7 cellular contexts compared by ENCODE assay signal in the genomic region with DNA sequence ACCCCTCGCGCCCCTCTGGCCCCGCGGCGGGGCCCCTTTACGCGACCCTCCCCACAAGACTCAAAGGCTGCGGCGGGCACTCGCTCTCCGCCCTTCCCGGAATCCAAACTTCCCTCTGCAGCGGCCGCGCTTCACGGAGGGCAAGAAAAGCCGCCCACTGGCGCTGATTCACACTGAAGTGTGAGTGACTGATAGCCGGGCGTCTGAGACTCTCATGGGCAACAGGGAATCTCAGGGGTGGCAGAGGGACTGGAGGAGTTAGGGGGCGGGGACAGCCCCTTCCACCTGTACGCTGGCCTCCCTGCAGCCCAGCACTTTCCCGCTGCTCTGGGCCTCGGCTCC. TPM values are rescaled to one million over a fixed set of nuclear protein-coding genes. Genes with fewer than 3 reads are reported as not detected.
A peak's percentile ranks its signal among the peaks of the same experiment; 100 is the strongest.
DNase-seq lines count a peak whose midpoint lies in the region; ATAC-seq and TF ChIP-seq lines count a peak whose summit lies in the region.

No MANE protein-coding gene starts in this region.

- H3K4me1 Mint-ChIP-seq in HFFc6 (ENCODE audit: low read depth) (peaks cover 48% of the 10 kb centered on the region), type B pancreatic cell (ENCODE audit: unreplicated experiment) (no peaks in the 10 kb centered on the region)

- TF ChIP-seq CTCF in HFFc6 (IDR thresholded peaks at IDR 0.05) (no peak), type B pancreatic cell (conservative IDR thresholded peaks at IDR 0.05) (no peak)

- H3K27ac Mint-ChIP-seq in HFFc6 = peak overlapping the region; percentile 93
- no peak overlapping the region for H3K27ac Mint-ChIP-seq in type B pancreatic cell

- H3K9me3 Mint-ChIP-seq in HFFc6 (no peaks in the 10 kb centered on the region), type B pancreatic cell (no peaks in the 10 kb centered on the region)

- H3K36me3 Mint-ChIP-seq in HFFc6 (ENCODE audit: low read depth) = no peaks in the 10 kb centered on the region
- no peaks in the 10 kb centered on the region for H3K36me3 Mint-ChIP-seq in type B pancreatic cell

- no peak for ATAC-seq in GM19023 (IDR thresholded peaks at IDR 0.05; ENCODE audit: unreplicated experiment)

- H3K4me3 ChIP-seq in ectodermal cell (ENCODE audit: insufficient read depth, low read depth, low read length) (peak overlapping the region; percentile 32), mucosa of rectum (ENCODE audit: low read length in 2 of 2) (peak overlapping the region; percentile 58 to 75)

- WGBS in ectodermal cell, 2 experiments = 16% methylated on average over 24 of the region's 24 CpGs

- H3K4me3 Mint-ChIP-seq in HFFc6 = peak overlapping the region; percentile 88
- H3K4me3 Mint-ChIP-seq in type B pancreatic cell = peak overlapping the region; percentile 84

- H3K9ac ChIP-seq in mucosa of rectum (ENCODE audit: low read depth in 1 of 2, low read length in 2 of 2) = peak overlapping the region; percentile 76 to 79

- DNase-seq in HFFc6 = peak; percentile 63
- DNase-seq in UCSD-AML1 (lab: John Stamatoyannopoulos, UW; ENCODE audit: unreplicated experiment) = peak; percentile 60
- DNase-seq in type B pancreatic cell (ENCODE audit: extremely low spot score, unreplicated experiment) = no peak
- no peak for DNase-seq in DMS114 treated with DMSO at 0.1 percent for 48 hours (lab: John Stamatoyannopoulos, UW; ENCODE audit: unreplicated experiment)

- H3K27me3 ChIP-seq in ectodermal cell (ENCODE audit: control insufficient read depth, insufficient read depth, low read length, poor library complexity, severe bottlenecking) (peaks cover 34% of the 10 kb centered on the region), mucosa of rectum (ENCODE audit: control insufficient read depth in 2 of 2, insufficient read depth in 2 of 2, low read length in 2 of 2) (no peaks in the 10 kb centered on the region)

- H3K27ac ChIP-seq in ectodermal cell (ENCODE audit: insufficient read depth, low read depth, low read length, poor library complexity, severe bottlenecking) (no peak overlapping the region), mucosa of rectum (ENCODE audit: low read depth in 2 of 2, low read length in 2 of 2) (peak overlapping the region; percentile 79 to 90)

- H3K36me3 ChIP-seq in ectodermal cell (ENCODE audit: control insufficient read depth, insufficient read depth, low read length) = no peaks in the 10 kb centered on the region
- no peaks in the 10 kb centered on the region for H3K36me3 ChIP-seq in mucosa of rectum (ENCODE audit: control insufficient read depth in 2 of 2, insufficient read depth in 2 of 2, low read length in 2 of 2)

- H3K4me1 ChIP-seq in ectodermal cell (ENCODE audit: control insufficient read depth, insufficient read depth, low read length) = peaks cover 7% of the 10 kb centered on the region
- peaks cover 51 to 53% of the 10 kb centered on the region in 2 donors for H3K4me1 ChIP-seq in mucosa of rectum (ENCODE audit: control insufficient read depth in 2 of 2, insufficient read depth in 2 of 2, low read length in 2 of 2)

- H3K9me3 ChIP-seq in ectodermal cell (ENCODE audit: control insufficient read depth, low read length) = no peaks in the 10 kb centered on the region
- no peaks in the 10 kb centered on the region for H3K9me3 ChIP-seq in mucosa of rectum (ENCODE audit: control insufficient read depth in 2 of 2, low read length in 2 of 2)

- H3K27me3 Mint-ChIP-seq in HFFc6 (ENCODE audit: insufficient read depth) = no peaks in the 10 kb centered on the region; the same call in 1 of the 2 replicates
- H3K27me3 Mint-ChIP-seq in type B pancreatic cell = no peaks in the 10 kb centered on the region

RNA-seq across cellular contexts. Expression of gene SH3BP2, which starts 0.7 kb away (rescaled TPM):
- 10 to 100 TPM; 17.6 to 25.4 (median 20.5) TPM for total RNA-seq in HFFc6 (2021; fragmentation: NEBNext Ultra II Directional; extraction: Animal tissue kit (Norgen Biotek cat#: 25700))
- 26.6 TPM for polyA plus RNA-seq in ectodermal cell (2013, experiment 1 of 4)
- 26.3 TPM for polyA plus RNA-seq in ectodermal cell (2013, experiment 2 of 4)
- polyA plus RNA-seq in ectodermal cell (2013, experiment 3 of 4) = 18.4 TPM
- polyA plus RNA-seq in ectodermal cell (2013, experiment 4 of 4) = 19.3 TPM
- 31.4 and 45.4 TPM in 2 replicates for total RNA-seq in type B pancreatic cell (ENCODE audit: low replicate concordance)

RNA-seq across cellular contexts. Expression of gene TNIP2, which starts 37.4 kb away (rescaled TPM):
- 10 to 100 TPM; 28.6 to 32.0 (median 30.9) TPM for total RNA-seq in HFFc6 (2021; fragmentation: NEBNext Ultra II Directional; extraction: Animal tissue kit (Norgen Biotek cat#: 25700))
- 27.7 TPM for polyA plus RNA-seq in ectodermal cell (2013, experiment 1 of 4)
- polyA plus RNA-seq in ectodermal cell (2013, experiment 2 of 4) = 30.0 TPM
- 28.0 TPM for polyA plus RNA-seq in ectodermal cell (2013, experiment 3 of 4)
- polyA plus RNA-seq in ectodermal cell (2013, experiment 4 of 4) = 26.8 TPM
- total RNA-seq in type B pancreatic cell (ENCODE audit: low replicate concordance) = 25.3 and 26.1 TPM in 2 replicates

RNA-seq across cellular contexts. Expression of gene ADD1, which starts 50.1 kb away (rescaled TPM):
- total RNA-seq in HFFc6 (2021; fragmentation: NEBNext Ultra II Directional; extraction: Animal tissue kit (Norgen Biotek cat#: 25700)) = 100 to 1,000 TPM; 276 to 332 (median 321) TPM
- polyA plus RNA-seq in ectodermal cell (2013, experiment 1 of 4) = 205 TPM
- polyA plus RNA-seq in ectodermal cell (2013, experiment 2 of 4) = 222 TPM
- polyA plus RNA-seq in ectodermal cell (2013, experiment 3 of 4) = 187 TPM
- polyA plus RNA-seq in ectodermal cell (2013, experiment 4 of 4) = 204 TPM
- total RNA-seq in type B pancreatic cell (ENCODE audit: low replicate concordance) = 197 and 235 TPM in 2 replicates

Comparison
In these comparisons a context has a peak if more than half of its experiments do, and no peak if none do; other contexts are left out.
1. DNase-seq: peak in HFFc6 (single experiment) and UCSD-AML1 (single experiment); none in type B pancreatic cell (single experiment) and DMS114 treated with DMSO at 0.1 percent for 48 hours (single experiment).